1 cellular context compared by ENCODE assay signal in the genomic region with DNA sequence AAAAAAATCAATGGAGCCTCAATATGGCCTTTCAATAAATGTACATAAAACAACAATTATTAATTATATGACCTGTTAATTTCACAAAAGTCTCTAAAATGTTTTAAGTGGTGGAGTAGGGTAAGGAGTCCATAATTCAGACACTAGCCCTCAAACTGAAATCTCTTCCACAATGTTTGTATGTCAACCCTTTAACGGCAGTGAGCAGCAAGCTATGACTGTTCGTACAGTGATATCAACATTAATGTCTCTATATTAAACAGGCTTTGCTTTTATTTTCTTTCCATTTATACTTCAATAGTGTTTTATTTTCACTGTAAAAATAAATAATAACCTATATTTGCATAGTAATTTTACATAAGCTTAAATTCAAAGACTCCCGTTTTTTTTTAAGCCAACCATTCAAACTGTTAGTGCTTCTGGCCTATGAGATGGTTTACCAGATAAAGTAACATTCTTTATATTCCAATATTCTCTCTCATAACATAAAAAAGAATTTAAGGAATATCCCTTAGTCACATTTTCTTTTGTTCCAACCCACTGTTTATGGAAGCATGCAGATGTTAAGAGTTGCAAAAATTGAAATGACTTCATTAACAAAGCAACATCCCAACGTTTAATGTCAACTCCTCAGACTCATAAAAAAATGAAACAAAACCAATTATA.
TF ChIP-seq lines count a peak whose summit lies in the region.

No MANE protein-coding gene starts in this region.

TF ChIP-seq in HepG2, 621 proteins besides CTCF, POLR2A, EP300 and RAD21 (continued from another document):
- TF ChIP-seq, protein P1, sequence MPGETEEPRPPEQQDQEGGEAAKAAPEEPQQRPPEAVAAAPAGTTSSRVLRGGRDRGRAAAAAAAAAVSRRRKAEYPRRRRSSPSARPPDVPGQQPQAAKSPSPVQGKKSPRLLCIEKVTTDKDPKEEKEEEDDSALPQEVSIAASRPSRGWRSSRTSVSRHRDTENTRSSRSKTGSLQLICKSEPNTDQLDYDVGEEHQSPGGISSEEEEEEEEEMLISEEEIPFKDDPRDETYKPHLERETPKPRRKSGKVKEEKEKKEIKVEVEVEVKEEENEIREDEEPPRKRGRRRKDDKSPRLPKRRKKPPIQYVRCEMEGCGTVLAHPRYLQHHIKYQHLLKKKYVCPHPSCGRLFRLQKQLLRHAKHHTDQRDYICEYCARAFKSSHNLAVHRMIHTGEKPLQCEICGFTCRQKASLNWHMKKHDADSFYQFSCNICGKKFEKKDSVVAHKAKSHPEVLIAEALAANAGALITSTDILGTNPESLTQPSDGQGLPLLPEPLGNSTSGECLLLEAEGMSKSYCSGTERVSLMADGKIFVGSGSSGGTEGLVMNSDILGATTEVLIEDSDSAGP (CRISPR knock-in tag; IDR thresholded peaks at IDR 0.05; ENCODE audit: borderline replicate concordance), result no peak
- no peak for TF ChIP-seq ATF7 (IDR thresholded peaks at IDR 0.05)
- TF ChIP-seq ATF7 (CRISPR knock-in tag; IDR thresholded peaks at IDR 0.05), result no peak
- TF ChIP-seq, protein P2, sequence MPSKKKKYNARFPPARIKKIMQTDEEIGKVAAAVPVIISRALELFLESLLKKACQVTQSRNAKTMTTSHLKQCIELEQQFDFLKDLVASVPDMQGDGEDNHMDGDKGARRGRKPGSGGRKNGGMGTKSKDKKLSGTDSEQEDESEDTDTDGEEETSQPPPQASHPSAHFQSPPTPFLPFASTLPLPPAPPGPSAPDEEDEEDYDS (CRISPR knock-in tag; IDR thresholded peaks at IDR 0.05), result no peak
- TF ChIP-seq ZNF484 (CRISPR knock-in tag; IDR thresholded peaks at IDR 0.05; ENCODE audit: borderline replicate concordance, low read depth), result no peak
- TF ChIP-seq SOX13 (IDR thresholded peaks at IDR 0.05), result no peak
- no peak for TF ChIP-seq SOX13 (CRISPR knock-in tag; conservative IDR thresholded peaks at IDR 0.05 in 1 of 2, IDR thresholded peaks at IDR 0.05 in 1 of 2)
- TF ChIP-seq GPN1 (CRISPR knock-in tag; IDR thresholded peaks at IDR 0.05; ENCODE audit: borderline replicate concordance), result no peak
- TF ChIP-seq HHEX (CRISPR knock-in tag; IDR thresholded peaks at IDR 0.05), result no peak
- TF ChIP-seq, protein P3, sequence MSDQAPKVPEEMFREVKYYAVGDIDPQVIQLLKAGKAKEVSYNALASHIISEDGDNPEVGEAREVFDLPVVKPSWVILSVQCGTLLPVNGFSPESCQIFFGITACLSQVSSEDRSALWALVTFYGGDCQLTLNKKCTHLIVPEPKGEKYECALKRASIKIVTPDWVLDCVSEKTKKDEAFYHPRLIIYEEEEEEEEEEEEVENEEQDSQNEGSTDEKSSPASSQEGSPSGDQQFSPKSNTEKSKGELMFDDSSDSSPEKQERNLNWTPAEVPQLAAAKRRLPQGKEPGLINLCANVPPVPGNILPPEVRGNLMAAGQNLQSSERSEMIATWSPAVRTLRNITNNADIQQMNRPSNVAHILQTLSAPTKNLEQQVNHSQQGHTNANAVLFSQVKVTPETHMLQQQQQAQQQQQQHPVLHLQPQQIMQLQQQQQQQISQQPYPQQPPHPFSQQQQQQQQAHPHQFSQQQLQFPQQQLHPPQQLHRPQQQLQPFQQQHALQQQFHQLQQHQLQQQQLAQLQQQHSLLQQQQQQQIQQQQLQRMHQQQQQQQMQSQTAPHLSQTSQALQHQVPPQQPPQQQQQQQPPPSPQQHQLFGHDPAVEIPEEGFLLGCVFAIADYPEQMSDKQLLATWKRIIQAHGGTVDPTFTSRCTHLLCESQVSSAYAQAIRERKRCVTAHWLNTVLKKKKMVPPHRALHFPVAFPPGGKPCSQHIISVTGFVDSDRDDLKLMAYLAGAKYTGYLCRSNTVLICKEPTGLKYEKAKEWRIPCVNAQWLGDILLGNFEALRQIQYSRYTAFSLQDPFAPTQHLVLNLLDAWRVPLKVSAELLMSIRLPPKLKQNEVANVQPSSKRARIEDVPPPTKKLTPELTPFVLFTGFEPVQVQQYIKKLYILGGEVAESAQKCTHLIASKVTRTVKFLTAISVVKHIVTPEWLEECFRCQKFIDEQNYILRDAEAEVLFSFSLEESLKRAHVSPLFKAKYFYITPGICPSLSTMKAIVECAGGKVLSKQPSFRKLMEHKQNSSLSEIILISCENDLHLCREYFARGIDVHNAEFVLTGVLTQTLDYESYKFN (CRISPR knock-in tag; conservative IDR thresholded peaks at IDR 0.05), result no peak
- TF ChIP-seq GLI4 (CRISPR knock-in tag; IDR thresholded peaks at IDR 0.05; ENCODE audit: borderline replicate concordance), result no peak
- TF ChIP-seq, protein P4, sequence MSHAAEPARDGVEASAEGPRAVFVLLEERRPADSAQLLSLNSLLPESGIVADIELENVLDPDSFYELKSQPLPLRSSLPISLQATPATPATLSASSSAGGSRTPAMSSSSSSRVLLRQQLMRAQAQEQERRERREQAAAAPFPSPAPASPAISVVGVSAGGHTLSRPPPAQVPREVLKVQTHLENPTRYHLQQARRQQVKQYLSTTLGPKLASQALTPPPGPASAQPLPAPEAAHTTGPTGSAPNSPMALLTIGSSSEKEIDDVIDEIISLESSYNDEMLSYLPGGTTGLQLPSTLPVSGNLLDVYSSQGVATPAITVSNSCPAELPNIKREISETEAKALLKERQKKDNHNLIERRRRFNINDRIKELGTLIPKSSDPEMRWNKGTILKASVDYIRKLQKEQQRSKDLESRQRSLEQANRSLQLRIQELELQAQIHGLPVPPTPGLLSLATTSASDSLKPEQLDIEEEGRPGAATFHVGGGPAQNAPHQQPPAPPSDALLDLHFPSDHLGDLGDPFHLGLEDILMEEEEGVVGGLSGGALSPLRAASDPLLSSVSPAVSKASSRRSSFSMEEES (CRISPR knock-in tag; IDR thresholded peaks at IDR 0.05), result no peak
